In genomic region chr12:116381240-116381743, GRCh38 we compare ENCODE assay signal across 18 cellular contexts.
DNase-seq lines count a peak whose midpoint lies in the region; ATAC-seq and TF ChIP-seq lines count a peak whose summit lies in the region.
"Had no signal": no experiment of that assay in that cellular context is flagged by ENCODE, and none has a peak within 500 bp of the region (broad histone marks: within the 10 kb centered on the region; RNA-seq: fewer than 3 reads in every experiment).

No MANE protein-coding gene starts in this region.

- H3K4me1 ChIP-seq in A673 (ENCODE audit: insufficient read depth, low read length, poor library complexity, severe bottlenecking) (peaks cover 27% of the 10 kb centered on the region), HUES6 (ENCODE audit: control insufficient read depth, insufficient read depth, low read length) (peaks cover 50% of the 10 kb centered on the region), endodermal cell (ENCODE audit: control insufficient read depth, insufficient read depth, low read length) (peaks cover 15% of the 10 kb centered on the region)
- H3K4me1 ChIP-seq in CD4-positive, alpha-beta memory T cell (ENCODE audit: insufficient read depth, low read length): no peaks in the 10 kb centered on the region

- H3K9me3 ChIP-seq in A673 (ENCODE audit: low read depth, low read length, poor library complexity, severe bottlenecking): no peaks in the 10 kb centered on the region
- H3K9me3 ChIP-seq in HUES6 (ENCODE audit: control insufficient read depth, insufficient read depth, low read depth, low read length): no peaks in the 10 kb centered on the region
- no peaks in the 10 kb centered on the region for H3K9me3 ChIP-seq in endodermal cell (ENCODE audit: control insufficient read depth, low read length)
- H3K9me3 ChIP-seq in CD4-positive, alpha-beta memory T cell (ENCODE audit: control insufficient read depth in 1 of 2, low read length in 2 of 2): no peaks in the 10 kb centered on the region
- H3K9me3 ChIP-seq: Peyer's patch, spleen, suprapubic skin had no signal

- H3K36me3 ChIP-seq in A673 (ENCODE audit: insufficient read depth, low read length, poor library complexity, severe bottlenecking): no peaks in the 10 kb centered on the region
- no peaks in the 10 kb centered on the region for H3K36me3 ChIP-seq in HUES6 (ENCODE audit: control insufficient read depth, insufficient read depth, low read length)
- H3K36me3 ChIP-seq in endodermal cell (ENCODE audit: control insufficient read depth, insufficient read depth, low read length): no peaks in the 10 kb centered on the region
- no peaks in the 10 kb centered on the region for H3K36me3 ChIP-seq in CD4-positive, alpha-beta memory T cell (ENCODE audit: insufficient read depth, low read length)
- H3K36me3 ChIP-seq: Peyer's patch, spleen, suprapubic skin had no signal

- peak overlapping the region; percentile 12 for H3K27ac Mint-ChIP-seq in endodermal cell
- peak overlapping the region; percentile 84 for H3K27ac Mint-ChIP-seq in neural crest cell (ENCODE audit: unreplicated experiment)
- no peak overlapping the region for H3K27ac Mint-ChIP-seq in CD4-positive, alpha-beta memory T cell
- H3K27ac Mint-ChIP-seq: activated T-helper 2 cell treated with anti-CD3 and anti-CD28 coated beads, Interferon-gamma antibody, Interleukin-2, Interleukin-4, amounts not matched to agents 10 μg/mL and 5 μg/mL and 100 μg/mL, durations not matched to agents 14 hours and 24 hours and 36 hours; effector memory CD8-positive, alpha-beta T cell; natural killer cell treated with Interleukin-12 subunit alpha and Interleukin-12 subunit beta and Interleukin-15 and Interleukin-18, amount 100 ng/mL, for 72 hours; T-helper 2 cell treated with Interferon-gamma antibody and Interleukin-4, amounts not matched to agents 5 μg/mL and 100 μg/mL, for 36 hours had no signal

- H3K27me3 Mint-ChIP-seq in endodermal cell (ENCODE audit: insufficient read depth) (peaks cover 54% of the 10 kb centered on the region), neural crest cell (ENCODE audit: low read depth) (peaks cover 7% of the 10 kb centered on the region)
- peaks cover 3 to 5% of the 10 kb centered on the region in 2 donors for H3K27me3 Mint-ChIP-seq in CD4-positive, alpha-beta memory T cell

- TF ChIP-seq CTCF in A673 (conservative IDR thresholded peaks at IDR 0.05; ENCODE audit: low read depth, low read length): no peak
- TF ChIP-seq CTCF in endodermal cell (conservative IDR thresholded peaks at IDR 0.05): no peak
- no peak for TF ChIP-seq CTCF in neural crest cell (conservative IDR thresholded peaks at IDR 0.05)

- H3K27ac ChIP-seq in A673 (ENCODE audit: low read depth, low read length, poor library complexity, severe bottlenecking) (peak overlapping the region; percentile 60), HUES6 (ENCODE audit: low read depth, low read length) (peak overlapping the region; percentile 50; the same call in 1 of the 2 replicates), endodermal cell (ENCODE audit: low read depth, low read length) (peak overlapping the region; percentile 86)
- H3K27ac ChIP-seq in CD4-positive, alpha-beta memory T cell (ENCODE audit: low read depth, low read length): no peak overlapping the region
- H3K27ac ChIP-seq: Peyer's patch, suprapubic skin had no signal

- CTCF ChIA-PET in A673 (lab: Charles Lee): no interaction called here
- CTCF ChIA-PET in CD4-positive, alpha-beta memory T cell (lab: Charles Lee; ENCODE audit: partially characterized antibody): no interaction called here

- H3K4me1 Mint-ChIP-seq in endodermal cell: peaks cover 39% of the 10 kb centered on the region
- peaks cover 38% of the 10 kb centered on the region for H3K4me1 Mint-ChIP-seq in neural crest cell
- H3K4me1 Mint-ChIP-seq in CD4-positive, alpha-beta memory T cell: peaks cover 0 to 4% (median 0%) of the 10 kb centered on the region in 4 donors

- H3K36me3 Mint-ChIP-seq in endodermal cell (ENCODE audit: low read depth): no peaks in the 10 kb centered on the region
- H3K36me3 Mint-ChIP-seq in neural crest cell (ENCODE audit: low read depth): no peaks in the 10 kb centered on the region
- H3K36me3 Mint-ChIP-seq in CD4-positive, alpha-beta memory T cell: no peaks in the 10 kb centered on the region
- H3K36me3 Mint-ChIP-seq: natural killer cell treated with Interleukin-12 subunit alpha and Interleukin-12 subunit beta and Interleukin-15 and Interleukin-18, amount 100 ng/mL, for 72 hours had no signal

- peak overlapping the region; percentile 46 for H3K4me3 Mint-ChIP-seq in endodermal cell
- H3K4me3 Mint-ChIP-seq in neural crest cell: peak overlapping the region; percentile 28
- H3K4me3 Mint-ChIP-seq in CD4-positive, alpha-beta memory T cell: no peak overlapping the region
- H3K4me3 Mint-ChIP-seq: effector memory CD8-positive, alpha-beta T cell; IgD-negative memory B cell; natural killer cell treated with Interleukin-12 subunit alpha and Interleukin-12 subunit beta and Interleukin-15 and Interleukin-18, amount 100 ng/mL, for 72 hours; T-helper 2 cell treated with Interferon-gamma antibody and Interleukin-4, amounts not matched to agents 5 μg/mL and 100 μg/mL, for 36 hours had no signal

- no peak for DNase-seq in A673 (ENCODE audit: low spot score)
- peak; percentile 69 for DNase-seq in endodermal cell
- no peak for DNase-seq in neural crest cell (ENCODE audit: low read depth, low spot score)
- no peak for DNase-seq in H4 (ENCODE audit: low spot score)
- no peak for DNase-seq in left colon
- DNase-seq in CD4-positive, alpha-beta memory T cell: no peak
- no peak for DNase-seq in KBM-7
- DNase-seq: activated CD4-positive, alpha-beta T cell treated with anti-CD3 and anti-CD28 coated beads, Interleukin-2, amount 50 U/mL, for 4 hours; effector memory CD8-positive, alpha-beta T cell; glutamatergic neuron; spleen had no signal

- no peak overlapping the region for H3K4me3 ChIP-seq in A673 (ENCODE audit: low read depth, low read length, poor library complexity, severe bottlenecking)
- H3K4me3 ChIP-seq in HUES6 (ENCODE audit: low read depth, low read length): peak overlapping the region; percentile 36
- H3K4me3 ChIP-seq in endodermal cell (ENCODE audit: low read length): peak overlapping the region; percentile 72
- H3K4me3 ChIP-seq in CD4-positive, alpha-beta memory T cell (ENCODE audit: low read length in 2 of 2): no peak overlapping the region
- H3K4me3 ChIP-seq: Peyer's patch, spleen, suprapubic skin had no signal

- POLR2A ChIA-PET in A673 (lab: Charles Lee; ENCODE audit: low non-redundant PET): no interaction called here
- POLR2A ChIA-PET in CD4-positive, alpha-beta memory T cell (lab: Charles Lee; ENCODE audit: partially characterized antibody): no interaction called here

- no peaks in the 10 kb centered on the region for H3K9me3 Mint-ChIP-seq in endodermal cell
- H3K9me3 Mint-ChIP-seq in neural crest cell: no peaks in the 10 kb centered on the region
- H3K9me3 Mint-ChIP-seq in CD4-positive, alpha-beta memory T cell: no peaks in the 10 kb centered on the region
- H3K9me3 Mint-ChIP-seq: activated T-helper 2 cell treated with anti-CD3 and anti-CD28 coated beads, Interferon-gamma antibody, Interleukin-2, Interleukin-4, amounts not matched to agents 10 μg/mL and 5 μg/mL and 100 μg/mL, durations not matched to agents 14 hours and 24 hours and 36 hours; effector memory CD8-positive, alpha-beta T cell; natural killer cell treated with Interleukin-12 subunit alpha and Interleukin-12 subunit beta and Interleukin-15 and Interleukin-18, amount 100 ng/mL, for 72 hours; T-helper 2 cell treated with Interferon-gamma antibody and Interleukin-4, amounts not matched to agents 5 μg/mL and 100 μg/mL, for 36 hours had no signal

- in situ Hi-C loops in KBM-7 (cut with MboI; ENCODE audit: low pct_unique_long_range_greater_than_20kb, low sequenced_read_pairs): no loop called here

- ATAC-seq in left colon: no peak
- ATAC-seq: effector memory CD8-positive, alpha-beta T cell; natural killer cell treated with Interleukin-12 subunit alpha and Interleukin-12 subunit beta and Interleukin-15 and Interleukin-18, amount 100 ng/mL, for 72 hours had no signal

- no peaks in the 10 kb centered on the region for H3K27me3 ChIP-seq in A673 (replicated peaks; ENCODE audit: insufficient read depth, low read depth, low read length, poor library complexity)
- H3K27me3 ChIP-seq in HUES6 (ENCODE audit: control insufficient read depth, insufficient read depth, low read length): no peaks in the 10 kb centered on the region
- peaks cover 24% of the 10 kb centered on the region for H3K27me3 ChIP-seq in endodermal cell (ENCODE audit: control insufficient read depth, insufficient read depth, low read length, poor library complexity, severe bottlenecking)
- no peaks in the 10 kb centered on the region for H3K27me3 ChIP-seq in CD4-positive, alpha-beta memory T cell (ENCODE audit: insufficient read depth, low read length)
- H3K27me3 ChIP-seq: Peyer's patch, spleen, suprapubic skin had no signal

- BruUV-seq in A673 (replicated peaks; lab: Mats Ljungman, UMichigan): no TSS peak

- peak overlapping the region; percentile 84 for H3K9ac ChIP-seq in HUES6 (ENCODE audit: low read length)
- H3K9ac ChIP-seq in endodermal cell (ENCODE audit: extremely low read depth, low read length, poor library complexity, severe bottlenecking): peak overlapping the region; percentile 24

- intact Hi-C loops in A673 (cut with micrococcal nuclease; ENCODE audit: unreplicated experiment) (no loop called here), left colon (cut with DNase I, micrococcal nuclease) (no loop called here)
- intact Hi-C loops in CD4-positive, alpha-beta memory T cell (cut with micrococcal nuclease): no loop called here

- WGBS in endodermal cell (ENCODE audit: insufficient coverage in 1 of 2, insufficient read length in 1 of 2), 2 experiments: 24 to 27% methylated on average over 10 to 14 of the region's 14 CpGs

Comparison
In these comparisons a context has a peak if more than half of its experiments do, and no peak if none do; other contexts are left out.
1. H3K4me3 ChIP-seq: peak in HUES6 (single experiment) and endodermal cell (single experiment); none in A673 (single experiment) and CD4-positive, alpha-beta memory T cell (0 of 2).
2. H3K27ac Mint-ChIP-seq: peak in endodermal cell (single experiment) and neural crest cell (single experiment); none in CD4-positive, alpha-beta memory T cell (0 of 7).
3. H3K4me3 Mint-ChIP-seq: peak in endodermal cell (single experiment) and neural crest cell (single experiment); none in CD4-positive, alpha-beta memory T cell (0 of 8).